In genomic region chr4:123433573-123433972, GRCh38 we compare ENCODE assay signal across 1 cellular context.
TF ChIP-seq lines count a peak whose summit lies in the region.

No MANE protein-coding gene starts in this region.

TF ChIP-seq in K562, 482 proteins besides CTCF, POLR2A, EP300 and RAD21:
- no peak for TF ChIP-seq ZC3H11A (IDR thresholded peaks at IDR 0.05; ENCODE audit: low read depth, low read length)
- no peak for TF ChIP-seq ETV6 (IDR thresholded peaks at IDR 0.05; ENCODE audit: borderline replicate concordance in 1 of 2, low read depth in 2 of 2, low read length in 1 of 2)
- TF ChIP-seq ETV6 (CRISPR knock-in tag; IDR thresholded peaks at IDR 0.05; ENCODE audit: borderline replicate concordance), result no peak
- no peak for TF ChIP-seq FUS (optimal IDR thresholded peaks at IDR 0.05; ENCODE audit: low read depth, low read length)
- no peak for TF ChIP-seq SNRNP70 (optimal IDR thresholded peaks at IDR 0.05; ENCODE audit: low read depth, low read length)
- no peak for TF ChIP-seq ZNF384 (IDR thresholded peaks at IDR 0.05; ENCODE audit: low read depth, low read length)
- TF ChIP-seq MBD1 (CRISPR knock-in tag; IDR thresholded peaks at IDR 0.05), result no peak
- no peak for TF ChIP-seq MTF1 (CRISPR knock-in tag; IDR thresholded peaks at IDR 0.05; ENCODE audit: borderline replicate concordance)
- TF ChIP-seq, protein P1, sequence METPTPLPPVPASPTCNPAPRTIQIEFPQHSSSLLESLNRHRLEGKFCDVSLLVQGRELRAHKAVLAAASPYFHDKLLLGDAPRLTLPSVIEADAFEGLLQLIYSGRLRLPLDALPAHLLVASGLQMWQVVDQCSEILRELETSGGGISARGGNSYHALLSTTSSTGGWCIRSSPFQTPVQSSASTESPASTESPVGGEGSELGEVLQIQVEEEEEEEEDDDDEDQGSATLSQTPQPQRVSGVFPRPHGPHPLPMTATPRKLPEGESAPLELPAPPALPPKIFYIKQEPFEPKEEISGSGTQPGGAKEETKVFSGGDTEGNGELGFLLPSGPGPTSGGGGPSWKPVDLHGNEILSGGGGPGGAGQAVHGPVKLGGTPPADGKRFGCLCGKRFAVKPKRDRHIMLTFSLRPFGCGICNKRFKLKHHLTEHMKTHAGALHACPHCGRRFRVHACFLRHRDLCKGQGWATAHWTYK (CRISPR knock-in tag; IDR thresholded peaks at IDR 0.05), result no peak
- no peak for TF ChIP-seq CBFB (CRISPR knock-in tag; IDR thresholded peaks at IDR 0.05)
- no peak for TF ChIP-seq ZNF512 (tag; IDR thresholded peaks at IDR 0.05)
- no peak for TF ChIP-seq FOXO4 (CRISPR knock-in tag; IDR thresholded peaks at IDR 0.05)
- TF ChIP-seq ZNF830 (CRISPR knock-in tag; IDR thresholded peaks at IDR 0.05), result no peak
- no peak for TF ChIP-seq ILF3 (IDR thresholded peaks at IDR 0.05; ENCODE audit: borderline replicate concordance)
- TF ChIP-seq ZBTB33 (CRISPR knock-in tag; IDR thresholded peaks at IDR 0.05), result no peak
- TF ChIP-seq NR1H2 (CRISPR knock-in tag; IDR thresholded peaks at IDR 0.05), result no peak
- no peak for TF ChIP-seq RBBP5 (IDR thresholded peaks at IDR 0.05; ENCODE audit: borderline replicate concordance, insufficient read depth, low read length, poor library complexity, severe bottlenecking)
- no peak for TF ChIP-seq ZNF511 (CRISPR knock-in tag; IDR thresholded peaks at IDR 0.05)
